Comparison of ENCODE assay signal across 19 cellular contexts in the genomic region with DNA sequence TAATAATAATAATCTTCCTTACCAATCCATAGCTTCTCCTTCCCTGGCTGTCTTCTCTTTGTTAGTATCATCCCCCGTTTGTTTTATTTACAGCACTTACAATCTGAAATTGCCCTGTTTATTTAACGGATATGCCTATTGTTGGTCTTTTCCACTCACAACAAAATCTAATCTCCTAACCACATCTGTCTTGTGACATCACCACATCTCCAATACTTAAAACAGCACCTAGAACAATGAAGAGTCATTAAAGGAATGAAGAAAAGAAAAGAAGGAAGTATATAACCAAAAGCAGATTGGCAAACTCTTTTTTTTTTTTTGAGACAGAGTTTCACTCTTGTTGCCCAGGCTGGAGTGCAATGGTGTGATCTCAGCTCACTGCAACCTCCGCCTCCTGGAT. TPM values are rescaled to one million over a fixed set of nuclear protein-coding genes. Genes with fewer than 3 reads are reported as not detected.
DNase-seq lines count a peak whose midpoint lies in the region; FAIRE-seq and TF ChIP-seq lines count a peak whose summit lies in the region.
"Had no signal": no experiment of that assay in that cellular context is flagged by ENCODE, and none has a peak within 500 bp of the region (broad histone marks: within the 10 kb centered on the region; RNA-seq: fewer than 3 reads in every experiment).

No MANE protein-coding gene starts in this region.

- no peak for FAIRE-seq in astrocyte (lab: Jason Lieb, UNC)
- FAIRE-seq: GM12892, H1, RCC 7860 had no signal

- no peak overlapping the region for H3K4me3 Mint-ChIP-seq in astrocyte (ENCODE audit: unreplicated experiment)
- H3K4me3 Mint-ChIP-seq: HFFc6 had no signal

- H3K27me3 Mint-ChIP-seq in astrocyte (ENCODE audit: low read depth, unreplicated experiment), result no peaks in the 10 kb centered on the region

- no peaks in the 10 kb centered on the region for H3K9me3 Mint-ChIP-seq in astrocyte (ENCODE audit: unreplicated experiment)
- H3K9me3 Mint-ChIP-seq: HFFc6 had no signal

- TF ChIP-seq CTCF in astrocyte (IDR thresholded peaks at IDR 0.05; ENCODE audit: insufficient read depth, low read depth, low read length), result no peak
- no peak for TF ChIP-seq CTCF in fibroblast of villous mesenchyme (IDR thresholded peaks at IDR 0.05; ENCODE audit: insufficient read depth, low read depth, low read length)

- H3K4me3 ChIP-seq in astrocyte (ENCODE audit: insufficient read depth, low read depth, low read length) (no peak overlapping the region), fibroblast of villous mesenchyme (ENCODE audit: low read depth, low read length) (no peak overlapping the region)
- H3K4me3 ChIP-seq: BLaER1 treated with 17β-estradiol and CSF1 and Interleukin-3, amounts not matched to agents 10 nM and 100 nM had no signal

- no peak overlapping the region for H3K4me2 ChIP-seq in astrocyte (ENCODE audit: low read length)
- H3K4me2 ChIP-seq: BLaER1 treated with 17β-estradiol and CSF1 and Interleukin-3, amounts not matched to agents 10 nM and 100 nM had no signal

- H3K27me3 ChIP-seq in astrocyte (ENCODE audit: insufficient read depth, low read length), result no peaks in the 10 kb centered on the region
- H3K27me3 ChIP-seq: BLaER1 treated with 17β-estradiol and CSF1 and Interleukin-3, amounts not matched to agents 10 nM and 100 nM had no signal

- no peak overlapping the region for H3K9ac ChIP-seq in astrocyte (ENCODE audit: low read length)
- H3K9ac ChIP-seq: BLaER1 treated with 17β-estradiol and CSF1 and Interleukin-3, amounts not matched to agents 10 nM and 100 nM had no signal

- DNase-seq in SKM-1 treated with dmso at 0.1 percent for 144 hours (lab: John Stamatoyannopoulos, UW; ENCODE audit: unreplicated experiment) (peak; percentile 28), SKM-1 (lab: John Stamatoyannopoulos, UW; ENCODE audit: unreplicated experiment) (no peak), OCI-M1 (lab: John Stamatoyannopoulos, UW) (peak; percentile 42), astrocyte (ENCODE audit: low read depth) (peak; percentile 30), fibroblast of villous mesenchyme (ENCODE audit: low read depth) (peak; percentile 43), NCI-H146 treated with DMSO at 0.1 percent for 48 hours (lab: John Stamatoyannopoulos, UW; ENCODE audit: unreplicated experiment) (no peak), NCI-H2227 treated with DMSO at 0.1 percent for 48 hours (lab: John Stamatoyannopoulos, UW) (no peak), NCI-H2029 (lab: John Stamatoyannopoulos, UW) (no peak)
- DNase-seq: 8988T, DMS53, HFFc6, MM.1S, NCI-H146, NCI-H446, SHP77 treated with DMSO at 0.1 percent for 48 hours had no signal

- H2AFZ ChIP-seq in astrocyte (ENCODE audit: low read depth, low read length), result no peak overlapping the region

- H3K9me3 ChIP-seq in astrocyte (ENCODE audit: insufficient read depth, low read depth, low read length), result no peaks in the 10 kb centered on the region

- H3K79me2 ChIP-seq in astrocyte (ENCODE audit: insufficient read depth, low read length), result no peaks in the 10 kb centered on the region

- no peak overlapping the region for H3K27ac Mint-ChIP-seq in astrocyte (ENCODE audit: unreplicated experiment)
- H3K27ac Mint-ChIP-seq: HFFc6 had no signal

- H3K4me1 Mint-ChIP-seq in astrocyte (ENCODE audit: low read depth, unreplicated experiment), result peaks cover 13% of the 10 kb centered on the region

- H3K4me1 ChIP-seq in astrocyte (ENCODE audit: insufficient read depth, low read length), result peaks cover 6% of the 10 kb centered on the region
- H3K4me1 ChIP-seq: BLaER1 treated with 17β-estradiol and CSF1 and Interleukin-3, amounts not matched to agents 10 nM and 100 nM had no signal

- no peaks in the 10 kb centered on the region for H3K36me3 Mint-ChIP-seq in astrocyte (ENCODE audit: low read depth, unreplicated experiment)

- no peaks in the 10 kb centered on the region for H3K36me3 ChIP-seq in astrocyte (ENCODE audit: insufficient read depth, low read length)
- H3K36me3 ChIP-seq: BLaER1 treated with 17β-estradiol and CSF1 and Interleukin-3, amounts not matched to agents 10 nM and 100 nM had no signal

- no peak overlapping the region for H3K27ac ChIP-seq in astrocyte (ENCODE audit: low read depth, low read length)
- H3K27ac ChIP-seq: BLaER1 treated with 17β-estradiol and CSF1 and Interleukin-3, amounts not matched to agents 10 nM and 100 nM had no signal

- H4K20me1 ChIP-seq in astrocyte (ENCODE audit: insufficient read depth, low read length), result no peaks in the 10 kb centered on the region
- H4K20me1 ChIP-seq: BLaER1 treated with 17β-estradiol and CSF1 and Interleukin-3, amounts not matched to agents 10 nM and 100 nM had no signal

RNA-seq across cellular contexts. Expression of gene JADE1, which starts 38.7 kb away (rescaled TPM):
- total RNA-seq in astrocyte (80.1 and 88.3 TPM in 2 replicates), fibroblast of villous mesenchyme (29.6 and 38.4 TPM in 2 replicates)

Comparison
In these comparisons a context has a peak if more than half of its experiments do, and no peak if none do; other contexts are left out.
1. DNase-seq: peak in SKM-1 treated with dmso at 0.1 percent for 144 hours (single experiment), OCI-M1 (single experiment), astrocyte (single experiment) and fibroblast of villous mesenchyme (single experiment); none in SKM-1 (single experiment), NCI-H146 treated with DMSO at 0.1 percent for 48 hours (single experiment), NCI-H2227 treated with DMSO at 0.1 percent for 48 hours (single experiment) and NCI-H2029 (single experiment).